In genomic region chr6:162637317-162637716, GRCh38 we compare ENCODE assay signal across 1 cellular context.
TF ChIP-seq lines count a peak whose summit lies in the region.

No MANE protein-coding gene starts in this region.

TF ChIP-seq in HepG2, 621 proteins besides CTCF, POLR2A, EP300 and RAD21 (continued from another document):
- no peak for TF ChIP-seq ZNF710 (CRISPR knock-in tag; IDR thresholded peaks at IDR 0.05; ENCODE audit: borderline replicate concordance)
- TF ChIP-seq HNF4A (CRISPR knock-in tag; IDR thresholded peaks at IDR 0.05) = 0 out of 2 replicates have a peak, but pooled peaks have one; percentile 20
